Comparison of ENCODE assay signal across 18 cellular contexts in the genomic region with DNA sequence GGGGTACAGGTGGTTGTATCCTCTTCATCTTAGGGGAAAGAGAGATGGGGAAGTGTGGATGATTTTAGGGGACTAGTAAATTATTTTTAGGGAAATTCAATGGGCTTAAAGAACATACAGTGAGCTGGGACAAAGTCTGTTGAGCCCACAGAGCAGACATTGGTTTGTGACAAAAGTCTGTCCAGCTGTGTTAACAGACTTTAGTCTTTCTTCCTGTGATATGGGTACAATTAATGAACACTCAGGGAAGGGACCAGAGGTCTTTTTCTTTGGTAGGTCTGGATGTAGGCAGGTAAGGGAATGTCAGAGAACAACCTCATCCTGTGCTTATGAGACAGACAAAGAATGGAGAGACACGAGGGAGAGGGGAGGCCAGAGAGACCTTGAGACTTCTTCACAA. TPM values are rescaled to one million over a fixed set of nuclear protein-coding genes. Genes with fewer than 3 reads are reported as not detected.
DNase-seq lines count a peak whose midpoint lies in the region; ATAC-seq, FAIRE-seq and TF ChIP-seq lines count a peak whose summit lies in the region.
"Had no signal": no experiment of that assay in that cellular context is flagged by ENCODE, and none has a peak within 500 bp of the region (broad histone marks: within the 10 kb centered on the region; RNA-seq: fewer than 3 reads in every experiment).

No MANE protein-coding gene starts in this region.

- no peaks in the 10 kb centered on the region for H3K9me3 ChIP-seq in right lobe of liver
- no peaks in the 10 kb centered on the region for H3K9me3 ChIP-seq in CD4-positive, alpha-beta T cell (ENCODE audit: control insufficient read depth, low read length)
- H3K9me3 ChIP-seq: BLaER1 had no signal

- H3K4me1 Mint-ChIP-seq in WTC11, result peaks cover 50% of the 10 kb centered on the region
- peaks cover 11% of the 10 kb centered on the region for H3K4me1 Mint-ChIP-seq in CD4-positive, alpha-beta T cell (ENCODE audit: low read depth)

- ATAC-seq in WTC11 (peak; percentile 18), right lobe of liver (no peak)
- ATAC-seq in CD4-positive, alpha-beta T cell (ENCODE audit: poor library complexity), result no peak

- peaks cover 0 to 33% (median 9%) of the 10 kb centered on the region in 4 donors for H3K4me1 ChIP-seq in right lobe of liver

- no peak overlapping the region for H3K4me3 ChIP-seq in dorsolateral prefrontal cortex
- H3K4me3 ChIP-seq in right lobe of liver, result no peak overlapping the region
- H3K4me3 ChIP-seq: BLaER1 had no signal

- TF ChIP-seq CTCF in WTC11 (IDR thresholded peaks at IDR 0.05) (no peak), dorsolateral prefrontal cortex (IDR thresholded peaks at IDR 0.05 in 54 of 56, conservative IDR thresholded peaks at IDR 0.05 in 2 of 56; ENCODE audit: low read depth in 1 of 56, partially characterized antibody in 56 of 56) (no peak), right lobe of liver (IDR thresholded peaks at IDR 0.05) (no peak)
- TF ChIP-seq CTCF in CD4-positive, alpha-beta T cell (IDR thresholded peaks at IDR 0.05), result no peak

- peak overlapping the region in 58 of 59 donors; percentile 48 to 99 (median 96) for H3K27ac ChIP-seq in dorsolateral prefrontal cortex
- peak overlapping the region in 2 of 3 donors; percentile 76 to 97 for H3K27ac ChIP-seq in right lobe of liver
- no peak overlapping the region for H3K27ac ChIP-seq in CD4-positive, alpha-beta T cell (ENCODE audit: low read depth, low read length)
- H3K27ac ChIP-seq: 22Rv1, BLaER1, HL-60 had no signal

- POLR2A ChIA-PET in WTC11 (lab: Charles Lee), result no interaction called here
- POLR2A ChIA-PET in CD4-positive, alpha-beta T cell (lab: Charles Lee), result no interaction called here

- intact Hi-C loops in dorsolateral prefrontal cortex (cut with DNase I) (no loop called here), right lobe of liver (cut with DNase I) (no loop called here)
- intact Hi-C loops in CD4-positive, alpha-beta T cell (cut with DNase I, micrococcal nuclease), result no loop called here

- no peak for TF ChIP-seq POLR2A in right lobe of liver (IDR thresholded peaks at IDR 0.05)

- peak overlapping the region; percentile 35 for H3K4me3 Mint-ChIP-seq in WTC11
- H3K4me3 Mint-ChIP-seq in CD4-positive, alpha-beta T cell, result no peak overlapping the region

- H3K36me3 Mint-ChIP-seq in WTC11, result no peaks in the 10 kb centered on the region
- no peaks in the 10 kb centered on the region for H3K36me3 Mint-ChIP-seq in CD4-positive, alpha-beta T cell (ENCODE audit: low read depth)

- WGBS in right lobe of liver (ENCODE audit: insufficient coverage, low coverage, low lambda C conversion rate, missing lambda C conversion rate), result 75% methylated on average over 1 of the region's 1 CpG

- H3K27me3 ChIP-seq in dorsolateral prefrontal cortex (no peaks in the 10 kb centered on the region), right lobe of liver (no peaks in the 10 kb centered on the region)
- H3K27me3 ChIP-seq in CD4-positive, alpha-beta T cell (ENCODE audit: control insufficient read depth, insufficient read depth, low read length), result peaks cover 6% of the 10 kb centered on the region
- H3K27me3 ChIP-seq: BLaER1 had no signal

- CTCF ChIA-PET in WTC11 (lab: Charles Lee), result no interaction called here
- CTCF ChIA-PET in CD4-positive, alpha-beta T cell (lab: Charles Lee), result no interaction called here

- H3K27me3 Mint-ChIP-seq in WTC11 (ENCODE audit: low read depth), result peaks cover 3% of the 10 kb centered on the region; the same call in 1 of the 2 replicates
- H3K27me3 Mint-ChIP-seq in CD4-positive, alpha-beta T cell, result peaks cover 14% of the 10 kb centered on the region

- DNase-seq in ELF-1 (ENCODE audit: low read depth, low spot score) (peak; percentile 10), WTC11 (ENCODE audit: low spot score) (no peak), dorsolateral prefrontal cortex (no peak), right lobe of liver (no peak), GM19239 (ENCODE audit: insufficient read length, low spot score) (no peak), SK-N-DZ (ENCODE audit: low spot score) (no peak), AG20443 (ENCODE audit: low spot score) (no peak)
- DNase-seq in CD4-positive, alpha-beta T cell, result no peak
- DNase-seq: AML-193, IMR-90 had no signal

- no peak for FAIRE-seq in GM19239 (lab: Jason Lieb, UNC)
- FAIRE-seq: G401.6, GM12891, H54 had no signal

- H3K36me3 ChIP-seq in right lobe of liver, result no peaks in the 10 kb centered on the region
- H3K36me3 ChIP-seq: BLaER1 had no signal

- H3K27ac Mint-ChIP-seq in WTC11, result peak overlapping the region; percentile 61; the same call in 1 of the 2 replicates
- H3K27ac Mint-ChIP-seq in CD4-positive, alpha-beta T cell, result no peak overlapping the region

- H3K9me3 Mint-ChIP-seq in WTC11, result peaks cover 4% of the 10 kb centered on the region
- no peaks in the 10 kb centered on the region for H3K9me3 Mint-ChIP-seq in CD4-positive, alpha-beta T cell

TF ChIP-seq in WTC11, 78 proteins besides CTCF, POLR2A, EP300 and RAD21 (continues in another document):
- TF ChIP-seq, protein P1, sequence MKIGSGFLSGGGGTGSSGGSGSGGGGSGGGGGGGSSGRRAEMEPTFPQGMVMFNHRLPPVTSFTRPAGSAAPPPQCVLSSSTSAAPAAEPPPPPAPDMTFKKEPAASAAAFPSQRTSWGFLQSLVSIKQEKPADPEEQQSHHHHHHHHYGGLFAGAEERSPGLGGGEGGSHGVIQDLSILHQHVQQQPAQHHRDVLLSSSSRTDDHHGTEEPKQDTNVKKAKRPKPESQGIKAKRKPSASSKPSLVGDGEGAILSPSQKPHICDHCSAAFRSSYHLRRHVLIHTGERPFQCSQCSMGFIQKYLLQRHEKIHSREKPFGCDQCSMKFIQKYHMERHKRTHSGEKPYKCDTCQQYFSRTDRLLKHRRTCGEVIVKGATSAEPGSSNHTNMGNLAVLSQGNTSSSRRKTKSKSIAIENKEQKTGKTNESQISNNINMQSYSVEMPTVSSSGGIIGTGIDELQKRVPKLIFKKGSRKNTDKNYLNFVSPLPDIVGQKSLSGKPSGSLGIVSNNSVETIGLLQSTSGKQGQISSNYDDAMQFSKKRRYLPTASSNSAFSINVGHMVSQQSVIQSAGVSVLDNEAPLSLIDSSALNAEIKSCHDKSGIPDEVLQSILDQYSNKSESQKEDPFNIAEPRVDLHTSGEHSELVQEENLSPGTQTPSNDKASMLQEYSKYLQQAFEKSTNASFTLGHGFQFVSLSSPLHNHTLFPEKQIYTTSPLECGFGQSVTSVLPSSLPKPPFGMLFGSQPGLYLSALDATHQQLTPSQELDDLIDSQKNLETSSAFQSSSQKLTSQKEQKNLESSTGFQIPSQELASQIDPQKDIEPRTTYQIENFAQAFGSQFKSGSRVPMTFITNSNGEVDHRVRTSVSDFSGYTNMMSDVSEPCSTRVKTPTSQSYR (CRISPR knock-in tag; IDR thresholded peaks at IDR 0.05), result no peak
- TF ChIP-seq ATF6 (CRISPR knock-in tag; IDR thresholded peaks at IDR 0.05) (no peak), TEAD4 (CRISPR knock-in tag; IDR thresholded peaks at IDR 0.05) (no peak), ZNF671 (CRISPR knock-in tag; IDR thresholded peaks at IDR 0.05) (no peak), ZNF121 (CRISPR knock-in tag; IDR thresholded peaks at IDR 0.05) (no peak), ATF1 (CRISPR knock-in tag; IDR thresholded peaks at IDR 0.05) (no peak), ZNF512 (CRISPR knock-in tag; IDR thresholded peaks at IDR 0.05; ENCODE audit: borderline replicate concordance) (no peak), KAT7 (CRISPR knock-in tag; IDR thresholded peaks at IDR 0.05; ENCODE audit: borderline replicate concordance) (no peak), ZBTB21 (CRISPR knock-in tag; IDR thresholded peaks at IDR 0.05; ENCODE audit: borderline replicate concordance) (no peak), SMAD3 (CRISPR knock-in tag; IDR thresholded peaks at IDR 0.05; ENCODE audit: borderline replicate concordance) (no peak), OVOL2 (CRISPR knock-in tag; IDR thresholded peaks at IDR 0.05; ENCODE audit: borderline replicate concordance) (no peak), JUN (CRISPR knock-in tag; IDR thresholded peaks at IDR 0.05) (no peak)

RNA-seq across cellular contexts. Expression of gene CLRN2, which starts 2.0 kb away (rescaled TPM):
- not detected in 3 replicates for total RNA-seq in WTC11 (2021)
- not detected for total RNA-seq in dorsolateral prefrontal cortex
- not detected for total RNA-seq in right lobe of liver
- not detected for total RNA-seq in CD4-positive, alpha-beta T cell
- not detected in 2 replicates for polyA plus RNA-seq in SK-N-DZ (2014; cell fraction: cytosol; rRNA removed)
- not detected in 2 replicates for polyA plus RNA-seq in SK-N-DZ (2014; cell fraction: nucleus; rRNA removed)
- total RNA-seq: A673, Daoy, IMR-90 had no signal
- polyA plus RNA-seq: IMR-90 had no signal

RNA-seq across cellular contexts. Expression of gene QDPR, which starts 5.1 kb away (rescaled TPM):
- total RNA-seq in WTC11 (2021) (33.1 to 36.3 TPM (median 33.6 TPM) in 3 replicates), dorsolateral prefrontal cortex (1,000 to 10,000 TPM in 1 of 120 experiments, 100 to 1,000 TPM in 119; 164 to 1,204 (median 436) TPM), right lobe of liver (100 to 1,000 TPM in 2 of 6 experiments, 10 to 100 TPM in 4; 43.4 to 154 (median 81.5) TPM)
- 10 to 100 TPM; 15.3 to 15.7 TPM for total RNA-seq in CD4-positive, alpha-beta T cell
- 22.9 and 27.3 TPM in 2 replicates for polyA plus RNA-seq in SK-N-DZ (2014; cell fraction: cytosol; rRNA removed)
- 14.6 and 22.2 TPM in 2 replicates for polyA plus RNA-seq in SK-N-DZ (2014; cell fraction: nucleus; rRNA removed)
